In genomic region chr18:79470547-79470946, GRCh38 we compare ENCODE assay signal across 18 cellular contexts.
DNase-seq lines count a peak whose midpoint lies in the region; ATAC-seq and TF ChIP-seq lines count a peak whose summit lies in the region.
"Had no signal": no experiment of that assay in that cellular context is flagged by ENCODE, and none has a peak within 500 bp of the region (broad histone marks: within the 10 kb centered on the region; RNA-seq: fewer than 3 reads in every experiment).

No MANE protein-coding gene starts in this region.

- H3K27ac Mint-ChIP-seq in activated CD8-positive, alpha-beta T cell treated with anti-CD3 and anti-CD28 coated beads for 36 hours: peak overlapping the region; percentile 55
- no peak overlapping the region for H3K27ac Mint-ChIP-seq in activated CD8-positive, alpha-beta T cell treated with anti-CD3 and anti-CD28 coated beads, Interleukin-2, amount 10 ng/mL, durations not matched to agents 7 days and 5 days
- H3K27ac Mint-ChIP-seq in stimulated activated naive B cell treated with anti-CD40 and anti-IgM and Interleukin-4, amounts not matched to agents 10 μg/mL and 1 μg/mL and 100 μg/mL, for 72 hours: peak overlapping the region; percentile 65

- H3K27me3 ChIP-seq in OCI-LY1 (ENCODE audit: insufficient read depth, low read length): no peaks in the 10 kb centered on the region

- TF ChIP-seq CTCF in activated CD8-positive, alpha-beta T cell treated with anti-CD3 and anti-CD28 coated beads for 36 hours (IDR thresholded peaks at IDR 0.05): no peak
- TF ChIP-seq CTCF in OCI-LY1 (IDR thresholded peaks at IDR 0.05; ENCODE audit: low read length): no peak

- no peaks in the 10 kb centered on the region for H4K20me1 ChIP-seq in OCI-LY1 (ENCODE audit: insufficient read depth, low read length)

- H3F3A ChIP-seq in OCI-LY1 (ENCODE audit: insufficient read depth, low read length): no peaks in the 10 kb centered on the region

- H3K4me1 ChIP-seq in OCI-LY1 (ENCODE audit: insufficient read depth, low read length, severe bottlenecking): peaks cover 45% of the 10 kb centered on the region

- no peaks in the 10 kb centered on the region for H3K9me2 ChIP-seq in OCI-LY1 (ENCODE audit: low read depth, low read length)

- POLR2A ChIA-PET in activated CD8-positive, alpha-beta T cell treated with anti-CD3 and anti-CD28 coated beads for 36 hours (lab: Charles Lee): interaction anchor here (0.8 kb wide), 1 partner anchor 16 kb away, joined by 3 read pairs; no protein-coding TSS in a partner anchor
- POLR2A ChIA-PET in activated CD8-positive, alpha-beta T cell treated with anti-CD3 and anti-CD28 coated beads, Interleukin-2, amount 10 ng/mL, durations not matched to agents 7 days and 5 days (lab: Charles Lee): no interaction called here

- ATAC-seq in activated CD8-positive, alpha-beta T cell treated with anti-CD3 and anti-CD28 coated beads for 36 hours: peak; percentile 28
- ATAC-seq in activated CD8-positive, alpha-beta T cell treated with anti-CD3 and anti-CD28 coated beads, Interleukin-2, amount 10 ng/mL, durations not matched to agents 7 days and 5 days: no peak
- no peak for ATAC-seq in stimulated activated naive B cell treated with anti-CD40 and anti-IgM and Interleukin-4, amounts not matched to agents 10 μg/mL and 1 μg/mL and 100 μg/mL, for 72 hours (replicated peaks)
- ATAC-seq: CD8-positive, alpha-beta T cell had no signal

- no peak overlapping the region for H3K4me2 ChIP-seq in OCI-LY1 (ENCODE audit: low read length)
- H3K4me2 ChIP-seq: KMS-11 had no signal

- CTCF ChIA-PET in activated CD8-positive, alpha-beta T cell treated with anti-CD3 and anti-CD28 coated beads for 36 hours (lab: Charles Lee): interaction anchor here (0.8 kb wide), 1 partner anchor 57 kb away, joined by 3 read pairs; no protein-coding TSS in a partner anchor
- CTCF ChIA-PET in activated CD8-positive, alpha-beta T cell treated with anti-CD3 and anti-CD28 coated beads, Interleukin-2, amount 10 ng/mL, durations not matched to agents 7 days and 5 days (lab: Charles Lee): no interaction called here

- peaks cover 2% of the 10 kb centered on the region for H3K9me3 Mint-ChIP-seq in activated CD8-positive, alpha-beta T cell treated with anti-CD3 and anti-CD28 coated beads for 36 hours
- H3K9me3 Mint-ChIP-seq in activated CD8-positive, alpha-beta T cell treated with anti-CD3 and anti-CD28 coated beads, Interleukin-2, amount 10 ng/mL, durations not matched to agents 7 days and 5 days (ENCODE audit: insufficient read depth): no peaks in the 10 kb centered on the region
- peaks cover 0 to 5% of the 10 kb centered on the region in 2 donors for H3K9me3 Mint-ChIP-seq in stimulated activated naive B cell treated with anti-CD40 and anti-IgM and Interleukin-4, amounts not matched to agents 10 μg/mL and 1 μg/mL and 100 μg/mL, for 72 hours
- H3K9me3 Mint-ChIP-seq: CD8-positive, alpha-beta T cell had no signal

- peaks cover 74% of the 10 kb centered on the region for H3K36me3 ChIP-seq in OCI-LY1 (ENCODE audit: insufficient read depth, low read length)

- peak overlapping the region; percentile 99 for H3K27ac ChIP-seq in OCI-LY1 (ENCODE audit: low read depth, low read length, poor library complexity, severe bottlenecking)
- H3K27ac ChIP-seq: KMS-11 had no signal

- H3K4me1 Mint-ChIP-seq in activated CD8-positive, alpha-beta T cell treated with anti-CD3 and anti-CD28 coated beads for 36 hours (ENCODE audit: low read depth): peaks cover 4% of the 10 kb centered on the region
- peaks cover 8% of the 10 kb centered on the region for H3K4me1 Mint-ChIP-seq in activated CD8-positive, alpha-beta T cell treated with anti-CD3 and anti-CD28 coated beads, Interleukin-2, amount 10 ng/mL, durations not matched to agents 7 days and 5 days (ENCODE audit: low read depth)
- peaks cover 23 to 35% of the 10 kb centered on the region in 2 donors for H3K4me1 Mint-ChIP-seq in stimulated activated naive B cell treated with anti-CD40 and anti-IgM and Interleukin-4, amounts not matched to agents 10 μg/mL and 1 μg/mL and 100 μg/mL, for 72 hours

- intact Hi-C loops in activated CD8-positive, alpha-beta T cell treated with anti-CD3 and anti-CD28 coated beads for 36 hours (cut with micrococcal nuclease): no loop called here

- DNase-seq in activated CD8-positive, alpha-beta T cell treated with anti-CD3 and anti-CD28 coated beads for 36 hours: peak; percentile 37
- no peak for DNase-seq in activated CD8-positive, alpha-beta T cell treated with anti-CD3 and anti-CD28 coated beads, Interleukin-2, amount 10 ng/mL, durations not matched to agents 7 days and 5 days
- DNase-seq in islet precursor cell (peak; percentile 76), cerebellum (ENCODE audit: low spot score) (no peak), NCI-H1436 (lab: John Stamatoyannopoulos, UW) (no peak), GDM1 (lab: John Stamatoyannopoulos, UW) (no peak)
- DNase-seq in stimulated activated naive B cell treated with anti-CD40 and anti-IgM and Interleukin-4, amounts not matched to agents 10 μg/mL and 1 μg/mL and 100 μg/mL, for 72 hours: no peak
- DNase-seq: 8988T; CD8-positive, alpha-beta T cell; DMS53; EL; MV-4-11; NCI-H187; NCI-H2107; NCI-H2227 treated with DMSO at 0.1 percent for 48 hours; NCI-H510A treated with DMSO at 0.1 percent for 48 hours had no signal

- H3K9ac ChIP-seq in OCI-LY1 (ENCODE audit: low read length): no peak overlapping the region
- H3K9ac ChIP-seq: KMS-11 had no signal

- H3K27me3 Mint-ChIP-seq in activated CD8-positive, alpha-beta T cell treated with anti-CD3 and anti-CD28 coated beads for 36 hours: no peaks in the 10 kb centered on the region
- H3K27me3 Mint-ChIP-seq in activated CD8-positive, alpha-beta T cell treated with anti-CD3 and anti-CD28 coated beads, Interleukin-2, amount 10 ng/mL, durations not matched to agents 7 days and 5 days (ENCODE audit: low read depth): no peaks in the 10 kb centered on the region
- H3K27me3 Mint-ChIP-seq in stimulated activated naive B cell treated with anti-CD40 and anti-IgM and Interleukin-4, amounts not matched to agents 10 μg/mL and 1 μg/mL and 100 μg/mL, for 72 hours: no peaks in the 10 kb centered on the region

- H3K4me3 ChIP-seq in OCI-LY1 (ENCODE audit: low read depth, low read length, poor library complexity, severe bottlenecking): no peak overlapping the region

- H2AFZ ChIP-seq in OCI-LY1 (ENCODE audit: low read length): no peak overlapping the region

- no peaks in the 10 kb centered on the region for H3K79me2 ChIP-seq in OCI-LY1 (ENCODE audit: insufficient read depth, low read length)

- peaks cover 58% of the 10 kb centered on the region for H3K36me3 Mint-ChIP-seq in activated CD8-positive, alpha-beta T cell treated with anti-CD3 and anti-CD28 coated beads for 36 hours (ENCODE audit: low read depth)
- peaks cover 18% of the 10 kb centered on the region for H3K36me3 Mint-ChIP-seq in activated CD8-positive, alpha-beta T cell treated with anti-CD3 and anti-CD28 coated beads, Interleukin-2, amount 10 ng/mL, durations not matched to agents 7 days and 5 days (ENCODE audit: low read depth)
- H3K36me3 Mint-ChIP-seq in stimulated activated naive B cell treated with anti-CD40 and anti-IgM and Interleukin-4, amounts not matched to agents 10 μg/mL and 1 μg/mL and 100 μg/mL, for 72 hours: peaks cover 49 to 71% of the 10 kb centered on the region in 2 donors

- no peak overlapping the region for H3K4me3 Mint-ChIP-seq in activated CD8-positive, alpha-beta T cell treated with anti-CD3 and anti-CD28 coated beads for 36 hours
- H3K4me3 Mint-ChIP-seq in activated CD8-positive, alpha-beta T cell treated with anti-CD3 and anti-CD28 coated beads, Interleukin-2, amount 10 ng/mL, durations not matched to agents 7 days and 5 days: no peak overlapping the region
- H3K4me3 Mint-ChIP-seq in stimulated activated naive B cell treated with anti-CD40 and anti-IgM and Interleukin-4, amounts not matched to agents 10 μg/mL and 1 μg/mL and 100 μg/mL, for 72 hours: no peak overlapping the region
- H3K4me3 Mint-ChIP-seq: CD8-positive, alpha-beta T cell had no signal

- H3K9me3 ChIP-seq in OCI-LY1 (ENCODE audit: low read length): no peaks in the 10 kb centered on the region

Comparison
In these comparisons a context has a peak if more than half of its experiments do, and no peak if none do; other contexts are left out.
1. DNase-seq: peak in activated CD8-positive, alpha-beta T cell treated with anti-CD3 and anti-CD28 coated beads for 36 hours (single experiment) and islet precursor cell (single experiment); none in activated CD8-positive, alpha-beta T cell treated with anti-CD3 and anti-CD28 coated beads, Interleukin-2, amount 10 ng/mL, durations not matched to agents 7 days and 5 days (single experiment), stimulated activated naive B cell treated with anti-CD40 and anti-IgM and Interleukin-4, amounts not matched to agents 10 μg/mL and 1 μg/mL and 100 μg/mL, for 72 hours (single experiment), cerebellum (single experiment), NCI-H1436 (single experiment) and GDM1 (single experiment).